Comparison of ENCODE assay signal across 8 cellular contexts in the genomic region with DNA sequence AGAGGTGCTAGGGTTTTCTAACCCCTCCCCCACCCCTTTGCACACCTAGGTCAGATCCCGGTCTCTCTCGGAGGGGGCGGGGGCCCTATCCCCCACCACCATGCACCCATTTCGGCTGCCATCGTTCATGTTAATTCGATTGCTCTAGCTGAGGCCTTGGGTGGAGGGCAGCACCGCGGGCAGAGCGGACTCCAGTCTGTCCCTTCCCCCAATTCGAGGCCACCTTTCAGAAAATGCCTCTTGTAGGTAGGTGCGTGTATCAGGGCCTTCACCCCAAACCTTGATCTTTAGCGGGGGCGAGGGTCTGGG. TPM values are rescaled to one million over a fixed set of nuclear protein-coding genes. Genes with fewer than 3 reads are reported as not detected.
DNase-seq lines count a peak whose midpoint lies in the region; ATAC-seq and TF ChIP-seq lines count a peak whose summit lies in the region.

No MANE protein-coding gene starts in this region.

- peak overlapping the region; percentile 21 for H3K27ac ChIP-seq in substantia nigra (ENCODE audit: low read depth, low read length, poor library complexity, severe bottlenecking)

- peak overlapping the region; percentile 35 for H3K4me3 ChIP-seq in astrocyte of the spinal cord (ENCODE audit: low read depth, low read length)

- intact Hi-C loops in activated CD4-positive, alpha-beta memory T cell treated with anti-CD3 and anti-CD28 coated beads for 36 hours (cut with micrococcal nuclease): no loop called here
- intact Hi-C loops in left colon (cut with DNase I, micrococcal nuclease): no loop called here

- POLR2A ChIA-PET in activated CD4-positive, alpha-beta memory T cell treated with anti-CD3 and anti-CD28 coated beads for 36 hours (lab: Charles Lee): no interaction called here
- POLR2A ChIA-PET in activated CD4-positive, alpha-beta memory T cell treated with anti-CD3 and anti-CD28 coated beads, Interleukin-2, amount 10 ng/mL, durations not matched to agents 7 days and 5 days (lab: Charles Lee): interaction anchor here (0.7 to 1.0 kb wide), 2 partner anchors 15 to 87 kb away, joined by 4 read pairs; partner anchors contain the start of gene FLAD1

- TF ChIP-seq CTCF in astrocyte of the spinal cord (IDR thresholded peaks at IDR 0.05; ENCODE audit: low read depth, low read length): no peak

- no peaks in the 10 kb centered on the region for H3K9me3 Mint-ChIP-seq in activated CD4-positive, alpha-beta memory T cell treated with anti-CD3 and anti-CD28 coated beads for 36 hours
- H3K9me3 Mint-ChIP-seq in activated CD4-positive, alpha-beta memory T cell treated with anti-CD3 and anti-CD28 coated beads, Interleukin-2, amount 10 ng/mL, durations not matched to agents 7 days and 5 days: no peaks in the 10 kb centered on the region

- peak overlapping the region; percentile 32 for H3K4me3 Mint-ChIP-seq in activated CD4-positive, alpha-beta memory T cell treated with anti-CD3 and anti-CD28 coated beads for 36 hours
- H3K4me3 Mint-ChIP-seq in activated CD4-positive, alpha-beta memory T cell treated with anti-CD3 and anti-CD28 coated beads, Interleukin-2, amount 10 ng/mL, durations not matched to agents 7 days and 5 days: no peak overlapping the region

- no peaks in the 10 kb centered on the region for H3K27me3 Mint-ChIP-seq in activated CD4-positive, alpha-beta memory T cell treated with anti-CD3 and anti-CD28 coated beads for 36 hours
- H3K27me3 Mint-ChIP-seq in activated CD4-positive, alpha-beta memory T cell treated with anti-CD3 and anti-CD28 coated beads, Interleukin-2, amount 10 ng/mL, durations not matched to agents 7 days and 5 days: peaks cover 8% of the 10 kb centered on the region

- no peak overlapping the region for H3K27ac Mint-ChIP-seq in activated CD4-positive, alpha-beta memory T cell treated with anti-CD3 and anti-CD28 coated beads for 36 hours
- no peak overlapping the region for H3K27ac Mint-ChIP-seq in activated CD4-positive, alpha-beta memory T cell treated with anti-CD3 and anti-CD28 coated beads, Interleukin-2, amount 10 ng/mL, durations not matched to agents 7 days and 5 days

- no peak for DNase-seq in activated CD4-positive, alpha-beta memory T cell treated with anti-CD3 and anti-CD28 coated beads for 36 hours
- no peak for DNase-seq in activated CD4-positive, alpha-beta memory T cell treated with anti-CD3 and anti-CD28 coated beads, Interleukin-2, amount 10 ng/mL, durations not matched to agents 7 days and 5 days
- DNase-seq in astrocyte of the spinal cord (ENCODE audit: low read depth, low spot score): no peak
- no peak for DNase-seq in left colon
- no peak for DNase-seq in substantia nigra (lab: John Stamatoyannopoulos, UW)
- no peak for DNase-seq in stimulated activated CD4-positive, alpha-beta T cell treated with anti-CD3 and anti-CD28 coated beads, Interleukin-2, amount 100 ng/mL, for 24 hours

- CTCF ChIA-PET in activated CD4-positive, alpha-beta memory T cell treated with anti-CD3 and anti-CD28 coated beads for 36 hours (lab: Charles Lee): interaction anchor here (0.6 to 3.6 kb wide), 9 partner anchors 9 to 102 kb away, joined by 3 to 26 read pairs (median 6); partner anchors contain the start of gene ADAM15
- CTCF ChIA-PET in activated CD4-positive, alpha-beta memory T cell treated with anti-CD3 and anti-CD28 coated beads, Interleukin-2, amount 10 ng/mL, durations not matched to agents 7 days and 5 days (lab: Charles Lee): interaction anchor here (0.8 to 2.1 kb wide), 5 partner anchors 9 to 407 kb away, joined by 3 to 14 read pairs (median 4); no protein-coding TSS in a partner anchor

- H3K4me1 Mint-ChIP-seq in activated CD4-positive, alpha-beta memory T cell treated with anti-CD3 and anti-CD28 coated beads for 36 hours (ENCODE audit: low read depth): peaks cover 16% of the 10 kb centered on the region
- peaks cover 37% of the 10 kb centered on the region for H3K4me1 Mint-ChIP-seq in activated CD4-positive, alpha-beta memory T cell treated with anti-CD3 and anti-CD28 coated beads, Interleukin-2, amount 10 ng/mL, durations not matched to agents 7 days and 5 days

- in situ Hi-C loops in astrocyte of the spinal cord (cut with HindIII; ENCODE audit: low sequenced_read_pairs): no loop called here

- peaks cover 5% of the 10 kb centered on the region for H3K36me3 Mint-ChIP-seq in activated CD4-positive, alpha-beta memory T cell treated with anti-CD3 and anti-CD28 coated beads for 36 hours
- peaks cover 13% of the 10 kb centered on the region for H3K36me3 Mint-ChIP-seq in activated CD4-positive, alpha-beta memory T cell treated with anti-CD3 and anti-CD28 coated beads, Interleukin-2, amount 10 ng/mL, durations not matched to agents 7 days and 5 days (ENCODE audit: low read depth)

- peak; percentile 0 for ATAC-seq in left colon
- no peak for ATAC-seq in HG02870 (IDR thresholded peaks at IDR 0.05; ENCODE audit: unreplicated experiment)
- ATAC-seq in HG02885 (IDR thresholded peaks at IDR 0.05; ENCODE audit: poor library complexity, unreplicated experiment): no peak

RNA-seq across cellular contexts. Expression of gene EFNA4, which starts 6.8 kb away (rescaled TPM):
- 1 to 10 TPM; 5.0 to 6.1 TPM for total RNA-seq in activated CD4-positive, alpha-beta memory T cell treated with anti-CD3 and anti-CD28 coated beads for 36 hours
- total RNA-seq in activated CD4-positive, alpha-beta memory T cell treated with anti-CD3 and anti-CD28 coated beads, Interleukin-2, amount 10 ng/mL, durations not matched to agents 7 days and 5 days: 1 to 10 TPM; 6.6 to 8.5 TPM
- 10 to 100 TPM; 23.0 to 33.5 TPM for total RNA-seq in left colon

RNA-seq across cellular contexts. Expression of gene EFNA3, which starts 8.3 kb away (rescaled TPM):
- total RNA-seq in activated CD4-positive, alpha-beta memory T cell treated with anti-CD3 and anti-CD28 coated beads for 36 hours: 1 to 10 TPM; 2.4 to 2.6 TPM
- total RNA-seq in activated CD4-positive, alpha-beta memory T cell treated with anti-CD3 and anti-CD28 coated beads, Interleukin-2, amount 10 ng/mL, durations not matched to agents 7 days and 5 days: 1 to 10 TPM; 3.9 to 4.9 TPM
- 10 to 100 TPM in 1 of 2 donors, 1 to 10 TPM in 1; 7.7 to 23.1 TPM for total RNA-seq in left colon

RNA-seq across cellular contexts. Expression of gene ADAM15, which starts 19.2 kb away (rescaled TPM):
- total RNA-seq in activated CD4-positive, alpha-beta memory T cell treated with anti-CD3 and anti-CD28 coated beads for 36 hours: 10 to 100 TPM; 54.3 to 60.5 TPM
- total RNA-seq in activated CD4-positive, alpha-beta memory T cell treated with anti-CD3 and anti-CD28 coated beads, Interleukin-2, amount 10 ng/mL, durations not matched to agents 7 days and 5 days: 10 to 100 TPM; 73.9 to 76.4 TPM
- total RNA-seq in left colon: 100 to 1,000 TPM in 1 of 2 donors, 10 to 100 TPM in 1; 88.9 to 160 TPM

RNA-seq across cellular contexts. Expression of gene DCST1, which starts 36.7 kb away (rescaled TPM):
- total RNA-seq in activated CD4-positive, alpha-beta memory T cell treated with anti-CD3 and anti-CD28 coated beads for 36 hours: under 1 TPM in 1 of 2 experiments, not detected in 1; 0.14 TPM
- total RNA-seq in activated CD4-positive, alpha-beta memory T cell treated with anti-CD3 and anti-CD28 coated beads, Interleukin-2, amount 10 ng/mL, durations not matched to agents 7 days and 5 days: not detected
- under 1 TPM in 1 of 2 donors, not detected in 1; 0.21 TPM for total RNA-seq in left colon

RNA-seq across cellular contexts. Expression of gene DCST2, which starts 36.8 kb away (rescaled TPM):
- 1 to 10 TPM; 1.1 to 1.3 TPM for total RNA-seq in activated CD4-positive, alpha-beta memory T cell treated with anti-CD3 and anti-CD28 coated beads for 36 hours
- total RNA-seq in activated CD4-positive, alpha-beta memory T cell treated with anti-CD3 and anti-CD28 coated beads, Interleukin-2, amount 10 ng/mL, durations not matched to agents 7 days and 5 days: under 1 TPM; 0.18 to 0.40 TPM
- total RNA-seq in left colon: 1 to 10 TPM; 1.5 to 3.6 TPM
